ENCODE assay signal across 28 cellular contexts in genomic region chr3:32236377-32236776, GRCh38. TPM values are rescaled to one million over a fixed set of nuclear protein-coding genes. Genes with fewer than 3 reads are reported as not detected.
"Had no signal": no experiment of that assay in that cellular context is flagged by ENCODE, and none has a peak within 500 bp of the region (broad histone marks: within the 10 kb centered on the region; RNA-seq: fewer than 3 reads in every experiment).

No MANE protein-coding gene starts in this region.

- H3K36me3 ChIP-seq: ascending aorta, colonic mucosa, heart right ventricle, sigmoid colon, stomach, suprapubic skin, transverse colon, uterus had no signal

- H3K9me3 ChIP-seq: colonic mucosa, sigmoid colon, transverse colon, uterus had no signal

- H3K4me2 ChIP-seq: smooth muscle cell had no signal

- H3K4me3 ChIP-seq: ascending aorta, colonic mucosa, dorsolateral prefrontal cortex, lung, sigmoid colon, smooth muscle cell, stomach, suprapubic skin, transverse colon, uterus had no signal

- H3K4me1 ChIP-seq: uterus had no signal

- H3K27me3 ChIP-seq: ascending aorta, colonic mucosa, uterus had no signal

- ATAC-seq: activated CD4-positive, alpha-beta T cell treated with anti-CD3 and anti-CD28 coated beads for 36 hours; activated T-cell treated with anti-CD3 and anti-CD28 coated beads, Interleukin-2, amount 50 U/mL, for 4 hours; heart right ventricle; left colon; naive thymus-derived CD8-positive, alpha-beta T cell; stimulated activated memory B cell treated with anti-CD40 and anti-IgM and Interleukin-4, amounts not matched to agents 10 μg/mL and 1 μg/mL and 100 μg/mL, for 72 hours had no signal

- H3K4me3 Mint-ChIP-seq: activated CD4-positive, alpha-beta T cell treated with anti-CD3 and anti-CD28 coated beads for 36 hours; activated naive CD4-positive, alpha-beta T cell treated with anti-CD3 and anti-CD28 coated beads, Interleukin-2, amount 10 ng/mL, durations not matched to agents 7 days and 5 days; stimulated activated memory B cell treated with anti-CD40 and anti-IgM and Interleukin-4, amounts not matched to agents 10 μg/mL and 1 μg/mL and 100 μg/mL, for 72 hours had no signal

- H3K36me3 Mint-ChIP-seq: naive thymus-derived CD8-positive, alpha-beta T cell; stimulated activated memory B cell treated with anti-CD40 and anti-IgM and Interleukin-4, amounts not matched to agents 10 μg/mL and 1 μg/mL and 100 μg/mL, for 72 hours had no signal

- FAIRE-seq: keratinocyte had no signal

- H3K27ac Mint-ChIP-seq: activated B cell treated with CpG ODN at 0.5 μM for 24 hours; activated CD4-positive, alpha-beta T cell treated with anti-CD3 and anti-CD28 coated beads for 36 hours; activated naive CD4-positive, alpha-beta T cell treated with anti-CD3 and anti-CD28 coated beads, Interleukin-2, amount 10 ng/mL, durations not matched to agents 7 days and 5 days; stimulated activated memory B cell treated with anti-CD40 and anti-IgM and Interleukin-4, amounts not matched to agents 10 μg/mL and 1 μg/mL and 100 μg/mL, for 72 hours had no signal

- H3K27me3 Mint-ChIP-seq: naive thymus-derived CD8-positive, alpha-beta T cell had no signal

- H3K9me3 Mint-ChIP-seq: activated B cell treated with CpG ODN at 0.5 μM for 24 hours; activated T-cell treated with anti-CD3 and anti-CD28 coated beads, Interleukin-2, amount 50 U/mL, for 4 hours; naive thymus-derived CD8-positive, alpha-beta T cell had no signal

- H3K27ac ChIP-seq: ascending aorta, colonic mucosa, dorsolateral prefrontal cortex, epithelial cell of prostate, sigmoid colon, stomach, suprapubic skin, transverse colon, uterus had no signal

- DNase-seq: activated B cell treated with CpG ODN at 0.5 μM for 24 hours; activated CD4-positive, alpha-beta T cell treated with anti-CD3 and anti-CD28 coated beads for 36 hours; activated CD4-positive, alpha-beta T cell treated with anti-CD3 and anti-CD28 coated beads, Interleukin-2, amount 50 U/mL, for 4 hours; activated CD8-positive, alpha-beta memory T cell treated with anti-CD3 and anti-CD28 coated beads for 24 hours; activated CD8-positive, alpha-beta memory T cell treated with anti-CD3 and anti-CD28 coated beads, Interleukin-2, amount 50 U/mL, for 4 hours; activated naive CD4-positive, alpha-beta T cell treated with anti-CD3 and anti-CD28 coated beads, Interleukin-2, amount 10 ng/mL, durations not matched to agents 7 days and 5 days; activated T-cell treated with anti-CD3 and anti-CD28 coated beads, Interleukin-2, amount 50 U/mL, for 4 hours; central memory CD4-positive, alpha-beta T cell; colonic mucosa; dorsolateral prefrontal cortex; heart right ventricle; left colon; naive thymus-derived CD8-positive, alpha-beta T cell; occipital lobe; sigmoid colon; stimulated activated CD4-positive, alpha-beta T cell treated with anti-CD3 and anti-CD28 coated beads, Interleukin-15, amount 100 ng/mL, for 24 hours; stomach; T1000; transverse colon; uterus had no signal

RNA-seq across cellular contexts. Expression of gene CMTM8, which starts 2.1 kb away (rescaled TPM):
- total RNA-seq: fibroblast of villous mesenchyme had no signal
